Comparison of ENCODE assay signal across 2 cellular contexts in the genomic region with DNA sequence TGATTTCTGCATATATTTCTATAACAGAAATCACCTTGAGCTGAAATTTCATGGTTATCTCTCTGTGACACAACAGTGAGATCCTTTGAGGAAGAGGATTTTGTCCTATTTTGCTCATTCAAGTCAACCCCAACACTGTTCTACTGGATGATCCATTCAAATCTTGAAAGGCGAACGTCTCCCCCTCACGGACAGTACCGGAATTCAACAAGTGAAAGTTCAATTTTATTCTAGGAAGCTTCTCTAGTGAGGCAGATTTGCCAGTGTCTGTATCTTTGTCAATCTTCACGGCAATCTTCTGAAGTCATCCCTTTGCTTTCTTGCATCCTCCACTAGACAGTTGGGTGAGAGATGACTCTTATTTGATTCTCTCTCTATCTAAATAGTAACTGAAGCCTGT.
TF ChIP-seq lines count a peak whose summit lies in the region.

No MANE protein-coding gene starts in this region.

TF ChIP-seq in GM12878, 131 proteins besides CTCF, POLR2A, EP300 and RAD21 (continued from another document):
- TF ChIP-seq CHD2 (IDR thresholded peaks at IDR 0.05; ENCODE audit: borderline replicate concordance, low read depth, low read length), result no peak
- TF ChIP-seq ZSCAN29 (IDR thresholded peaks at IDR 0.05), result no peak
- no peak for TF ChIP-seq ASH2L (IDR thresholded peaks at IDR 0.05; ENCODE audit: borderline replicate concordance, low read depth)
- TF ChIP-seq, protein P1, sequence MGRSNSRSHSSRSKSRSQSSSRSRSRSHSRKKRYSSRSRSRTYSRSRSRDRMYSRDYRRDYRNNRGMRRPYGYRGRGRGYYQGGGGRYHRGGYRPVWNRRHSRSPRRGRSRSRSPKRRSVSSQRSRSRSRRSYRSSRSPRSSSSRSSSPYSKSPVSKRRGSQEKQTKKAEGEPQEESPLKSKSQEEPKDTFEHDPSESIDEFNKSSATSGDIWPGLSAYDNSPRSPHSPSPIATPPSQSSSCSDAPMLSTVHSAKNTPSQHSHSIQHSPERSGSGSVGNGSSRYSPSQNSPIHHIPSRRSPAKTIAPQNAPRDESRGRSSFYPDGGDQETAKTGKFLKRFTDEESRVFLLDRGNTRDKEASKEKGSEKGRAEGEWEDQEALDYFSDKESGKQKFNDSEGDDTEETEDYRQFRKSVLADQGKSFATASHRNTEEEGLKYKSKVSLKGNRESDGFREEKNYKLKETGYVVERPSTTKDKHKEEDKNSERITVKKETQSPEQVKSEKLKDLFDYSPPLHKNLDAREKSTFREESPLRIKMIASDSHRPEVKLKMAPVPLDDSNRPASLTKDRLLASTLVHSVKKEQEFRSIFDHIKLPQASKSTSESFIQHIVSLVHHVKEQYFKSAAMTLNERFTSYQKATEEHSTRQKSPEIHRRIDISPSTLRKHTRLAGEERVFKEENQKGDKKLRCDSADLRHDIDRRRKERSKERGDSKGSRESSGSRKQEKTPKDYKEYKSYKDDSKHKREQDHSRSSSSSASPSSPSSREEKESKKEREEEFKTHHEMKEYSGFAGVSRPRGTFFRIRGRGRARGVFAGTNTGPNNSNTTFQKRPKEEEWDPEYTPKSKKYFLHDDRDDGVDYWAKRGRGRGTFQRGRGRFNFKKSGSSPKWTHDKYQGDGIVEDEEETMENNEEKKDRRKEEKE (IDR thresholded peaks at IDR 0.05), result no peak
- no peak for TF ChIP-seq ZNF24 (IDR thresholded peaks at IDR 0.05)
- TF ChIP-seq SREBF1 (IDR thresholded peaks at IDR 0.05; ENCODE audit: low read length), result no peak
- TF ChIP-seq YBX1 (IDR thresholded peaks at IDR 0.05), result no peak
- no peak for TF ChIP-seq CBX5 (IDR thresholded peaks at IDR 0.05; ENCODE audit: low read depth)
- no peak for TF ChIP-seq HDGF (IDR thresholded peaks at IDR 0.05)
- no peak for TF ChIP-seq IRF4 (IDR thresholded peaks at IDR 0.05; ENCODE audit: low read depth, low read length)

TF ChIP-seq in liver, 16 proteins besides CTCF, POLR2A, EP300 and RAD21 (continued from another document):
- TF ChIP-seq FOXA1 (IDR thresholded peaks at IDR 0.05), result no peak
- no peak for TF ChIP-seq TAF1 (conservative IDR thresholded peaks at IDR 0.05)
- TF ChIP-seq RXRA (IDR thresholded peaks at IDR 0.05), result no peak
- no peak for TF ChIP-seq EGR1 (IDR thresholded peaks at IDR 0.05; ENCODE audit: low read depth in 2 of 2)
- TF ChIP-seq HNF4G (IDR thresholded peaks at IDR 0.05), result no peak
- TF ChIP-seq, protein P2, sequence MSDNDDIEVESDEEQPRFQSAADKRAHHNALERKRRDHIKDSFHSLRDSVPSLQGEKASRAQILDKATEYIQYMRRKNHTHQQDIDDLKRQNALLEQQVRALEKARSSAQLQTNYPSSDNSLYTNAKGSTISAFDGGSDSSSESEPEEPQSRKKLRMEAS (IDR thresholded peaks at IDR 0.05), result no peak
- no peak for TF ChIP-seq JUND (IDR thresholded peaks at IDR 0.05)
- TF ChIP-seq SP1 (IDR thresholded peaks at IDR 0.05), result no peak
- no peak for TF ChIP-seq YY1 (IDR thresholded peaks at IDR 0.05)
- TF ChIP-seq NR2F2 (IDR thresholded peaks at IDR 0.05), result no peak
- no peak for TF ChIP-seq HNF4A (conservative IDR thresholded peaks at IDR 0.05)
- TF ChIP-seq, protein P3, sequence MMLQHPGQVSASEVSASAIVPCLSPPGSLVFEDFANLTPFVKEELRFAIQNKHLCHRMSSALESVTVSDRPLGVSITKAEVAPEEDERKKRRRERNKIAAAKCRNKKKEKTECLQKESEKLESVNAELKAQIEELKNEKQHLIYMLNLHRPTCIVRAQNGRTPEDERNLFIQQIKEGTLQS (IDR thresholded peaks at IDR 0.05), result no peak
- TF ChIP-seq, protein P4, sequence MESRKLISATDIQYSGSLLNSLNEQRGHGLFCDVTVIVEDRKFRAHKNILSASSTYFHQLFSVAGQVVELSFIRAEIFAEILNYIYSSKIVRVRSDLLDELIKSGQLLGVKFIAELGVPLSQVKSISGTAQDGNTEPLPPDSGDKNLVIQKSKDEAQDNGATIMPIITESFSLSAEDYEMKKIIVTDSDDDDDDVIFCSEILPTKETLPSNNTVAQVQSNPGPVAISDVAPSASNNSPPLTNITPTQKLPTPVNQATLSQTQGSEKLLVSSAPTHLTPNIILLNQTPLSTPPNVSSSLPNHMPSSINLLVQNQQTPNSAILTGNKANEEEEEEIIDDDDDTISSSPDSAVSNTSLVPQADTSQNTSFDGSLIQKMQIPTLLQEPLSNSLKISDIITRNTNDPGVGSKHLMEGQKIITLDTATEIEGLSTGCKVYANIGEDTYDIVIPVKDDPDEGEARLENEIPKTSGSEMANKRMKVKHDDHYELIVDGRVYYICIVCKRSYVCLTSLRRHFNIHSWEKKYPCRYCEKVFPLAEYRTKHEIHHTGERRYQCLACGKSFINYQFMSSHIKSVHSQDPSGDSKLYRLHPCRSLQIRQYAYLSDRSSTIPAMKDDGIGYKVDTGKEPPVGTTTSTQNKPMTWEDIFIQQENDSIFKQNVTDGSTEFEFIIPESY (IDR thresholded peaks at IDR 0.05), result no peak
- TF ChIP-seq FOXA2 (IDR thresholded peaks at IDR 0.05), result no peak
